ENCODE assay signal across 31 cellular contexts in the genomic region with DNA sequence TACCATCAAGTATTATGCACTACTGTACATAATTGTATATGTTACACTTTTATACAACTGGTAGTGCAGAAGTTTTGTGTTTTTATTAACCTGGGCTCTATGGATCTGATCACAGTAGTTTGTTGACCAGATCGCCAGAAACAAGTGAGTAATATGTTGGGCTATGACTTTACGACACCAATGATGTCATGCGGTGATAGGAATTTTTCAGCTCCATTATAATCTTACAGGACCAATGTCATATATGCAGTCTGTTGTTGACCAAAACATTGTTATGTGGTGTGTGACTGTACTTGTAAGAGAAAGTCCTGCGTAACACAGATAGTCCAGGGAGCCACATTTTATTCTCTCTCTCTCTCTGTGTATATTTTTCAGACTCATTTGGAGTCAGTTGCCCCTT. TPM values are rescaled to one million over a fixed set of nuclear protein-coding genes. Genes with fewer than 3 reads are reported as not detected.
"Had no signal": no experiment of that assay in that cellular context is flagged by ENCODE, and none has a peak within 500 bp of the region (broad histone marks: within the 10 kb centered on the region; RNA-seq: fewer than 3 reads in every experiment).

No MANE protein-coding gene starts in this region.

- H3K36me3 ChIP-seq: ascending aorta, breast epithelium, cardiac muscle cell, colonic mucosa, esophagus squamous epithelium had no signal

- H3K27ac ChIP-seq: ascending aorta, breast epithelium, cardiac muscle cell, colonic mucosa, dorsolateral prefrontal cortex, esophagus squamous epithelium had no signal

- DNase-seq: activated CD4-positive, alpha-beta memory T cell treated with anti-CD3 and anti-CD28 coated beads, Interleukin-2, amount 10 ng/mL, durations not matched to agents 7 days and 5 days; activated CD4-positive, alpha-beta T cell treated with anti-CD3 and anti-CD28 coated beads for 36 hours; activated CD4-positive, alpha-beta T cell treated with anti-CD3 and anti-CD28 coated beads, Interleukin-2, amount 10 ng/mL, durations not matched to agents 7 days and 5 days; activated CD4-positive, alpha-beta T cell treated with anti-CD3 and anti-CD28 coated beads, Interleukin-2, amount 50 U/mL, for 4 hours; activated CD4-positive, CD25-positive, alpha-beta regulatory T cell; activated CD4-positive, CD25-positive, alpha-beta regulatory T cell treated with anti-CD3 and anti-CD28 coated beads, Interleukin-2, amount 50 U/mL, for 72 hours; activated CD8-positive, alpha-beta memory T cell treated with anti-CD3 and anti-CD28 coated beads, Interleukin-2, amount 50 U/mL, for 48 hours; activated gamma-delta T cell; activated naive CD4-positive, alpha-beta T cell; activated naive CD4-positive, alpha-beta T cell treated with anti-CD3 and anti-CD28 coated beads, Interleukin-2, amount 10 ng/mL, durations not matched to agents 7 days and 5 days; activated naive CD8-positive, alpha-beta T cell treated with anti-CD3 and anti-CD28 coated beads, Interleukin-2, amount 10 ng/mL, durations not matched to agents 7 days and 5 days; activated T-cell treated with anti-CD3 and anti-CD28 coated beads for 4 hours; activated T-cell treated with anti-CD3 and anti-CD28 coated beads, Interleukin-2, amount 50 U/mL, for 24 hours; activated T-cell treated with anti-CD3 and anti-CD28 coated beads, Interleukin-2, amount 50 U/mL, for 72 hours; central memory CD4-positive, alpha-beta T cell; cerebellar nuclear complex; colonic mucosa; dorsolateral prefrontal cortex; effector CD4-positive, alpha-beta T cell; effector memory CD8-positive, alpha-beta T cell; erythroblast; esophagus squamous epithelium; foreskin fibroblast; head of caudate nucleus; T-helper 2 cell had no signal

- H3K4me1 ChIP-seq: breast epithelium had no signal

- ATAC-seq: activated CD4-positive, alpha-beta T cell treated with anti-CD3 and anti-CD28 coated beads for 36 hours; activated naive CD4-positive, alpha-beta T cell treated with anti-CD3 and anti-CD28 coated beads, Interleukin-2, amount 50 U/mL, for 72 hours; activated T-cell treated with anti-CD3 and anti-CD28 coated beads, Interleukin-2, amount 50 U/mL, for 72 hours; effector memory CD8-positive, alpha-beta T cell had no signal

- H3K4me3 ChIP-seq: ascending aorta, breast epithelium, cardiac muscle cell, colonic mucosa, dorsolateral prefrontal cortex, esophagus squamous epithelium had no signal

- H3K9me3 ChIP-seq: ascending aorta, breast epithelium, colonic mucosa, esophagus squamous epithelium had no signal

RNA-seq across cellular contexts. Expression of gene ACOXL, which starts 4.5 kb away (rescaled TPM):
- total RNA-seq: activated naive CD8-positive, alpha-beta T cell treated with anti-CD3 and anti-CD28 coated beads, Interleukin-2, amount 10 ng/mL, durations not matched to agents 7 days and 5 days; ascending aorta; breast epithelium; esophagus squamous epithelium; fibroblast of lung; frontal cortex had no signal
- polyA plus RNA-seq: fibroblast of lung had no signal

RNA-seq across cellular contexts. Expression of gene BUB1, which starts 50.1 kb away (rescaled TPM):
- total RNA-seq: ascending aorta had no signal
